8 cellular contexts compared by ENCODE assay signal in the genomic region with DNA sequence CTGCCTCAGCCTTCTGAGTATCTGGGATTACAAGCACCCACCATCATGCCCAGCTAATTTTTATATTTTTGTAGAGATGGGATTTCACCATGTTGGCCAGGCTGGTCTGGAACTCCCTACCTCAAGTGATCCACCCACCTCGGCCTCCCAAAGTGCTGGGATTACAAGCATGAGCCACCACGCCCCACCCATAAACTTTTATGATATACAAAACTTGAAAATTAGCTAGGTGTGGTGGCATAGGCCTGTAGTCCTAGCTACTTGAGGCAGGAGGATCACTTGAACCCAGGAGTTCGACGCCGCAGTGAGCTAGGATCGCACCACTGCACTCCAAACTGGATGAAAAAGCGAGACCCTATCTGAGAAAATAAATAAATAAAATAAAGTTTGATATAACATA.
DNase-seq lines count a peak whose midpoint lies in the region; ATAC-seq, FAIRE-seq and TF ChIP-seq lines count a peak whose summit lies in the region.
"Not testable (repeated sequence)": the region's sequence is repeated elsewhere in the genome, so short reads cannot be mapped to it uniquely, and the experiment has no call there.

No MANE protein-coding gene starts in this region.

- not testable (repeated sequence) for H3K9me3 ChIP-seq in BLaER1; RWPE2 (ENCODE audit: severe bottlenecking); duodenal mucosa (ENCODE audit: control insufficient read depth in 1 of 2, low read length in 2 of 2); HepG2 (ENCODE audit: low read length); parathyroid adenoma (ENCODE audit: control insufficient read depth, low read length)

- CTCF ChIA-PET in activated naive CD4-positive, alpha-beta T cell treated with anti-CD3 and anti-CD28 coated beads for 36 hours (lab: Charles Lee): interaction anchor here (0.6 to 0.9 kb wide), 3 partner anchors 27 to 268 kb away, joined by 3 to 4 read pairs (median 3); no protein-coding TSS in a partner anchor
- CTCF ChIA-PET in HepG2 (lab: Yijun Ruan, JAX; ENCODE audit: low intra/inter-chr PET ratio, low total read pairs): not testable (repeated sequence)

- H3K4me3 Mint-ChIP-seq in IgD-negative memory B cell: peak overlapping the region; percentile 82 to 94 (median 88)
- not testable (repeated sequence) for H3K4me3 Mint-ChIP-seq in activated naive CD4-positive, alpha-beta T cell treated with anti-CD3 and anti-CD28 coated beads for 36 hours; stimulated activated naive B cell treated with anti-CD40 and anti-IgM and Interleukin-4, amounts not matched to agents 10 μg/mL and 1 μg/mL and 100 μg/mL, for 72 hours

- H3K36me3 Mint-ChIP-seq in IgD-negative memory B cell; activated naive CD4-positive, alpha-beta T cell treated with anti-CD3 and anti-CD28 coated beads for 36 hours (ENCODE audit: low read depth); stimulated activated naive B cell treated with anti-CD40 and anti-IgM and Interleukin-4, amounts not matched to agents 10 μg/mL and 1 μg/mL and 100 μg/mL, for 72 hours: not testable (repeated sequence)

- not testable (repeated sequence) for H3K27me3 ChIP-seq in BLaER1; RWPE2 (ENCODE audit: insufficient read depth, poor library complexity, severe bottlenecking); duodenal mucosa (ENCODE audit: control insufficient read depth in 1 of 2, insufficient read depth in 2 of 2, low read length in 2 of 2); HepG2 (ENCODE audit: control insufficient read depth in 1 of 2, insufficient read depth in 2 of 2, low read length in 2 of 2); parathyroid adenoma (ENCODE audit: control insufficient read depth, insufficient read depth, low read length)

- H2AFZ ChIP-seq in HepG2 (ENCODE audit: low read length): not testable (repeated sequence)
- peak overlapping the region; percentile 73 for H2AFZ ChIP-seq in parathyroid adenoma

- not testable (repeated sequence) for TF ChIP-seq POLR2A in HepG2 (IDR thresholded peaks at IDR 0.05; ENCODE audit: insufficient read depth in 1 of 2, low read depth in 2 of 2, low read length in 2 of 2)

- TF ChIP-seq RAD21 in HepG2 (CRISPR knock-in tag; IDR thresholded peaks at IDR 0.05): not testable (repeated sequence)

- H3K27me3 Mint-ChIP-seq in IgD-negative memory B cell; activated naive CD4-positive, alpha-beta T cell treated with anti-CD3 and anti-CD28 coated beads for 36 hours (ENCODE audit: low read depth); stimulated activated naive B cell treated with anti-CD40 and anti-IgM and Interleukin-4, amounts not matched to agents 10 μg/mL and 1 μg/mL and 100 μg/mL, for 72 hours: not testable (repeated sequence)

- intact Hi-C loops in activated naive CD4-positive, alpha-beta T cell treated with anti-CD3 and anti-CD28 coated beads for 36 hours (cut with micrococcal nuclease); HepG2 (cut with micrococcal nuclease; ENCODE audit: unreplicated experiment): not testable (repeated sequence)

- not testable (repeated sequence) for H3K36me3 ChIP-seq in BLaER1; RWPE2 (ENCODE audit: low read depth); duodenal mucosa (ENCODE audit: control insufficient read depth in 1 of 2, insufficient read depth in 2 of 2, low read length in 2 of 2); HepG2 (replicated peaks in 1 of 2; ENCODE audit: control insufficient read depth in 1 of 2, insufficient read depth in 2 of 2, low read length in 2 of 2); parathyroid adenoma (ENCODE audit: control insufficient read depth, insufficient read depth, low read length)

- not testable (repeated sequence) for ATAC-seq in RWPE2 (ENCODE audit: low read depth); HepG2; stimulated activated naive B cell treated with anti-CD40 and anti-IgM and Interleukin-4, amounts not matched to agents 10 μg/mL and 1 μg/mL and 100 μg/mL, for 72 hours (replicated peaks)

- H3K4me1 Mint-ChIP-seq in IgD-negative memory B cell: peaks cover 9 to 24% (median 11%) of the 10 kb centered on the region in 3 donors
- H3K4me1 Mint-ChIP-seq in activated naive CD4-positive, alpha-beta T cell treated with anti-CD3 and anti-CD28 coated beads for 36 hours (ENCODE audit: low read depth): peaks cover 20% of the 10 kb centered on the region
- peaks cover 6 to 14% of the 10 kb centered on the region in 2 donors for H3K4me1 Mint-ChIP-seq in stimulated activated naive B cell treated with anti-CD40 and anti-IgM and Interleukin-4, amounts not matched to agents 10 μg/mL and 1 μg/mL and 100 μg/mL, for 72 hours

- not testable (repeated sequence) for FAIRE-seq in HepG2 (lab: Jason Lieb, UNC)

- DNase-seq in RWPE2 (ENCODE audit: low spot score); activated naive CD4-positive, alpha-beta T cell treated with anti-CD3 and anti-CD28 coated beads for 36 hours; HepG2 (ENCODE audit: low spot score); stimulated activated naive B cell treated with anti-CD40 and anti-IgM and Interleukin-4, amounts not matched to agents 10 μg/mL and 1 μg/mL and 100 μg/mL, for 72 hours: not testable (repeated sequence)

- not testable (repeated sequence) for H3K79me2 ChIP-seq in HepG2 (ENCODE audit: insufficient read depth, low read length); parathyroid adenoma

- not testable (repeated sequence) for H3K9ac ChIP-seq in BLaER1; duodenal mucosa (ENCODE audit: low read depth in 1 of 2, low read length in 2 of 2); HepG2 (ENCODE audit: insufficient read depth, low read depth, low read length); parathyroid adenoma

- not testable (repeated sequence) for H3K9me3 Mint-ChIP-seq in IgD-negative memory B cell; activated naive CD4-positive, alpha-beta T cell treated with anti-CD3 and anti-CD28 coated beads for 36 hours; stimulated activated naive B cell treated with anti-CD40 and anti-IgM and Interleukin-4, amounts not matched to agents 10 μg/mL and 1 μg/mL and 100 μg/mL, for 72 hours

- H4K20me1 ChIP-seq in BLaER1; HepG2 (ENCODE audit: insufficient read depth, low read length): not testable (repeated sequence)

- POLR2A ChIA-PET in HepG2 (lab: Yijun Ruan, JAX): not testable (repeated sequence)

- WGBS in HepG2 (ENCODE audit: low lambda C conversion rate): 58% methylated on average over 7 of the region's 7 CpGs

- BruUV-seq in HepG2 (replicated peaks; lab: Mats Ljungman, UMichigan): not testable (repeated sequence)

- not testable (repeated sequence) for TF ChIP-seq EP300 in HepG2 (IDR thresholded peaks at IDR 0.05; ENCODE audit: low read depth in 2 of 2, low read length in 2 of 2); HepG2 (CRISPR knock-in tag; IDR thresholded peaks at IDR 0.05; ENCODE audit: borderline replicate concordance)

- not testable (repeated sequence) for H3K4me3 ChIP-seq in BLaER1; RWPE2 (ENCODE audit: severe bottlenecking); parathyroid adenoma (ENCODE audit: low read depth, low read length)
- H3K4me3 ChIP-seq in duodenal mucosa (ENCODE audit: low read depth in 1 of 2, low read length in 2 of 2): peak overlapping the region; percentile 18 to 25
- H3K4me3 ChIP-seq in HepG2 (replicated peaks in 1 of 3; ENCODE audit: insufficient read depth in 1 of 3, low read depth in 2 of 3, low read length in 3 of 3): peak overlapping the region in 1 of 3 experiments; percentile 25; a peak in 1 of 6 replicates

- peak overlapping the region in 1 of 3 donors; percentile 77 for H3K27ac Mint-ChIP-seq in IgD-negative memory B cell
- H3K27ac Mint-ChIP-seq in activated naive CD4-positive, alpha-beta T cell treated with anti-CD3 and anti-CD28 coated beads for 36 hours: peak overlapping the region; percentile 70
- peak overlapping the region; percentile 73 for H3K27ac Mint-ChIP-seq in stimulated activated naive B cell treated with anti-CD40 and anti-IgM and Interleukin-4, amounts not matched to agents 10 μg/mL and 1 μg/mL and 100 μg/mL, for 72 hours

- H3K4me2 ChIP-seq in BLaER1 (0 out of 2 replicates have a peak overlapping the region, but pooled peaks have one; percentile 3), HepG2 (ENCODE audit: low read depth, low read length) (peak overlapping the region; percentile 44)
- H3K4me2 ChIP-seq in parathyroid adenoma (ENCODE audit: low read length): not testable (repeated sequence)

- TF ChIP-seq CTCF in RWPE2 (IDR thresholded peaks at IDR 0.05; ENCODE audit: poor library complexity, severe bottlenecking); HepG2 (CRISPR knock-in tag; IDR thresholded peaks at IDR 0.05); parathyroid adenoma (IDR thresholded peaks at IDR 0.05): not testable (repeated sequence)

- not testable (repeated sequence) for H3K27ac ChIP-seq in BLaER1; duodenal mucosa (ENCODE audit: low read depth, low read length); HepG2 (ENCODE audit: extremely low read length, insufficient read depth, low read length); parathyroid adenoma
- peak overlapping the region; percentile 17 for H3K27ac ChIP-seq in RWPE2 (ENCODE audit: poor library complexity, severe bottlenecking)

- in situ Hi-C loops in HepG2 (cut with HindIII; ENCODE audit: extremely low pct_ligation_motif_present, low pct_unique_long_range_greater_than_20kb): not testable (repeated sequence)

- not testable (repeated sequence) for H3K4me1 ChIP-seq in BLaER1; RWPE2 (ENCODE audit: insufficient read depth, poor library complexity, severe bottlenecking); HepG2 (ENCODE audit: insufficient read depth, low read length); parathyroid adenoma
- H3K4me1 ChIP-seq in duodenal mucosa (ENCODE audit: control insufficient read depth in 1 of 2, insufficient read depth in 2 of 2, low read length in 2 of 2): peaks cover 23 to 28% of the 10 kb centered on the region in 2 donors
